14 cellular contexts compared by ENCODE assay signal in genomic region chr11:86099727-86100320, GRCh38. TPM values are rescaled to one million over a fixed set of nuclear protein-coding genes. Genes with fewer than 3 reads are reported as not detected.
DNase-seq lines count a peak whose midpoint lies in the region; ATAC-seq and TF ChIP-seq lines count a peak whose summit lies in the region.
"Had no signal": no experiment of that assay in that cellular context is flagged by ENCODE, and none has a peak within 500 bp of the region (broad histone marks: within the 10 kb centered on the region; RNA-seq: fewer than 3 reads in every experiment).

No MANE protein-coding gene starts in this region.

- H3K9me2 ChIP-seq in PC-9 (ENCODE audit: insufficient read depth): no peaks in the 10 kb centered on the region

- peak overlapping the region; percentile 32 for H3K4me2 ChIP-seq in PC-9

- H3F3A ChIP-seq in PC-9 (ENCODE audit: insufficient read depth, low read depth): peaks cover 38% of the 10 kb centered on the region

- TF ChIP-seq CTCF in PC-9 (conservative IDR thresholded peaks at IDR 0.05): no peak

- intact Hi-C loops in PC-9 (cut with micrococcal nuclease; ENCODE audit: unreplicated experiment): no loop called here

- POLR2A ChIA-PET in PC-9 (lab: Charles Lee; ENCODE audit: unreplicated experiment): no interaction called here

- H3K27ac Mint-ChIP-seq in stimulated activated memory B cell treated with anti-CD40 and anti-IgM and Interleukin-4, amounts not matched to agents 10 μg/mL and 1 μg/mL and 100 μg/mL, for 72 hours: no peak overlapping the region
- H3K27ac Mint-ChIP-seq in effector memory CD8-positive, alpha-beta T cell: no peak overlapping the region
- H3K27ac Mint-ChIP-seq: activated naive CD8-positive, alpha-beta T cell treated with anti-CD3 and anti-CD28 coated beads, Interleukin-2, amount 10 ng/mL, durations not matched to agents 7 days and 5 days had no signal

- peaks cover 3% of the 10 kb centered on the region; the same call in 1 of the 2 replicates for H3K9me3 ChIP-seq in PC-9 (ENCODE audit: insufficient read depth, low read depth)
- H3K9me3 ChIP-seq: lower lobe of right lung, neutrophil had no signal

- no peaks in the 10 kb centered on the region for H3K4me1 Mint-ChIP-seq in activated T-cell treated with anti-CD3 and anti-CD28 coated beads, Interleukin-2, amount 50 U/mL, for 4 hours (ENCODE audit: low read depth)
- H3K4me1 Mint-ChIP-seq in stimulated activated memory B cell treated with anti-CD40 and anti-IgM and Interleukin-4, amounts not matched to agents 10 μg/mL and 1 μg/mL and 100 μg/mL, for 72 hours: peaks cover 6% of the 10 kb centered on the region
- no peaks in the 10 kb centered on the region for H3K4me1 Mint-ChIP-seq in effector memory CD8-positive, alpha-beta T cell (ENCODE audit: low read depth in 2 of 2)
- H3K4me1 Mint-ChIP-seq: activated naive CD8-positive, alpha-beta T cell treated with anti-CD3 and anti-CD28 coated beads, Interleukin-2, amount 10 ng/mL, durations not matched to agents 7 days and 5 days had no signal

- peaks cover 3% of the 10 kb centered on the region for H3K27me3 Mint-ChIP-seq in activated T-cell treated with anti-CD3 and anti-CD28 coated beads, Interleukin-2, amount 50 U/mL, for 4 hours (ENCODE audit: low read depth)
- no peaks in the 10 kb centered on the region for H3K27me3 Mint-ChIP-seq in stimulated activated memory B cell treated with anti-CD40 and anti-IgM and Interleukin-4, amounts not matched to agents 10 μg/mL and 1 μg/mL and 100 μg/mL, for 72 hours
- H3K27me3 Mint-ChIP-seq in effector memory CD8-positive, alpha-beta T cell: peaks cover 6 to 8% of the 10 kb centered on the region in 2 donors

- CTCF ChIA-PET in PC-9 (lab: Charles Lee): no interaction called here

- ATAC-seq in activated T-cell treated with anti-CD3 and anti-CD28 coated beads, Interleukin-2, amount 50 U/mL, for 4 hours: peak; percentile 46 to 65
- ATAC-seq in esophagus mucosa: peak; percentile 99
- ATAC-seq in stimulated activated memory B cell treated with anti-CD40 and anti-IgM and Interleukin-4, amounts not matched to agents 10 μg/mL and 1 μg/mL and 100 μg/mL, for 72 hours: peak; percentile 48
- ATAC-seq in effector memory CD8-positive, alpha-beta T cell (replicated peaks): no peak
- ATAC-seq: lower lobe of right lung had no signal

- H4K20me1 ChIP-seq in PC-9 (ENCODE audit: insufficient read depth): no peaks in the 10 kb centered on the region

- no peaks in the 10 kb centered on the region for H3K27me3 ChIP-seq in PC-9 (ENCODE audit: insufficient read depth, low read depth)
- H3K27me3 ChIP-seq: neutrophil had no signal

- no peak overlapping the region for H3K4me3 ChIP-seq in PC-9
- H3K4me3 ChIP-seq: lower lobe of right lung had no signal

- no peak overlapping the region for H3K4me3 Mint-ChIP-seq in activated T-cell treated with anti-CD3 and anti-CD28 coated beads, Interleukin-2, amount 50 U/mL, for 4 hours
- H3K4me3 Mint-ChIP-seq in stimulated activated memory B cell treated with anti-CD40 and anti-IgM and Interleukin-4, amounts not matched to agents 10 μg/mL and 1 μg/mL and 100 μg/mL, for 72 hours: no peak overlapping the region
- H3K4me3 Mint-ChIP-seq in effector memory CD8-positive, alpha-beta T cell: no peak overlapping the region
- H3K4me3 Mint-ChIP-seq: activated naive CD8-positive, alpha-beta T cell treated with anti-CD3 and anti-CD28 coated beads, Interleukin-2, amount 10 ng/mL, durations not matched to agents 7 days and 5 days had no signal

- no peaks in the 10 kb centered on the region for H3K79me2 ChIP-seq in PC-9 (ENCODE audit: low read depth)

- DNase-seq in activated T-cell treated with anti-CD3 and anti-CD28 coated beads, Interleukin-2, amount 50 U/mL, for 4 hours: no peak
- no peak for DNase-seq in activated T-cell treated with anti-CD3 and anti-CD28 coated beads, Interleukin-2, amount 50 U/mL, for 1 hour
- DNase-seq in PC-9 (peak; percentile 35 to 98), amygdala (lab: John Stamatoyannopoulos, UW) (no peak), cerebellar nuclear complex (lab: John Stamatoyannopoulos, UW) (no peak)
- DNase-seq in effector memory CD8-positive, alpha-beta T cell: no peak
- DNase-seq: activated naive CD8-positive, alpha-beta T cell treated with anti-CD3 and anti-CD28 coated beads, Interleukin-2, amount 10 ng/mL, durations not matched to agents 7 days and 5 days; H7; lower lobe of right lung; NCI-H1694; stimulated activated CD4-positive, alpha-beta T cell treated with anti-CD3 and anti-CD28 coated beads, Interleukin-12 subunit alpha, Interleukin-12 subunit beta, amount 100 ng/mL, for 4 hours had no signal

- H3K27ac ChIP-seq in PC-9: peak overlapping the region; percentile 41
- H3K27ac ChIP-seq: lower lobe of right lung, neutrophil had no signal

- no peaks in the 10 kb centered on the region for H3K9me3 Mint-ChIP-seq in activated T-cell treated with anti-CD3 and anti-CD28 coated beads, Interleukin-2, amount 50 U/mL, for 4 hours
- H3K9me3 Mint-ChIP-seq in stimulated activated memory B cell treated with anti-CD40 and anti-IgM and Interleukin-4, amounts not matched to agents 10 μg/mL and 1 μg/mL and 100 μg/mL, for 72 hours: no peaks in the 10 kb centered on the region
- no peaks in the 10 kb centered on the region for H3K9me3 Mint-ChIP-seq in effector memory CD8-positive, alpha-beta T cell

- H3K4me1 ChIP-seq in PC-9 (replicated peaks; ENCODE audit: insufficient read depth): peaks cover 49% of the 10 kb centered on the region
- H3K4me1 ChIP-seq: lower lobe of right lung had no signal

- H2AFZ ChIP-seq in PC-9: no peak overlapping the region

- H3K36me3 Mint-ChIP-seq in activated T-cell treated with anti-CD3 and anti-CD28 coated beads, Interleukin-2, amount 50 U/mL, for 4 hours (ENCODE audit: insufficient read depth): no peaks in the 10 kb centered on the region
- H3K36me3 Mint-ChIP-seq in stimulated activated memory B cell treated with anti-CD40 and anti-IgM and Interleukin-4, amounts not matched to agents 10 μg/mL and 1 μg/mL and 100 μg/mL, for 72 hours: no peaks in the 10 kb centered on the region
- H3K36me3 Mint-ChIP-seq in effector memory CD8-positive, alpha-beta T cell (ENCODE audit: insufficient read depth): peaks cover 2% of the 10 kb centered on the region
- H3K36me3 Mint-ChIP-seq: activated naive CD8-positive, alpha-beta T cell treated with anti-CD3 and anti-CD28 coated beads, Interleukin-2, amount 10 ng/mL, durations not matched to agents 7 days and 5 days had no signal

- BruUV-seq in PC-9 (replicated peaks; lab: Mats Ljungman, UMichigan): no TSS peak

- H3K36me3 ChIP-seq in PC-9 (ENCODE audit: low read depth): no peaks in the 10 kb centered on the region
- H3K36me3 ChIP-seq: lower lobe of right lung, neutrophil had no signal

RNA-seq across cellular contexts. Expression of gene PICALM, which starts 30.9 kb away (rescaled TPM):
- total RNA-seq in activated T-cell treated with anti-CD3 and anti-CD28 coated beads, Interleukin-2, amount 50 U/mL, for 4 hours: 100 to 1,000 TPM in 1 of 3 donors, 10 to 100 TPM in 2; 96.2 to 105 (median 97.6) TPM
- total RNA-seq in PC-9 (2021) (92.3 and 116 TPM in 2 replicates), esophagus mucosa (97.8 TPM)

Comparison
In these comparisons a context has a peak if more than half of its experiments do, and no peak if none do; other contexts are left out.
1. DNase-seq: peak in PC-9 (2 of 2); none in activated T-cell treated with anti-CD3 and anti-CD28 coated beads, Interleukin-2, amount 50 U/mL, for 4 hours (single experiment), activated T-cell treated with anti-CD3 and anti-CD28 coated beads, Interleukin-2, amount 50 U/mL, for 1 hour (single experiment), amygdala (0 of 56), effector memory CD8-positive, alpha-beta T cell (0 of 3) and cerebellar nuclear complex (0 of 2).